Comparison of ENCODE assay signal across 8 cellular contexts in the genomic region with DNA sequence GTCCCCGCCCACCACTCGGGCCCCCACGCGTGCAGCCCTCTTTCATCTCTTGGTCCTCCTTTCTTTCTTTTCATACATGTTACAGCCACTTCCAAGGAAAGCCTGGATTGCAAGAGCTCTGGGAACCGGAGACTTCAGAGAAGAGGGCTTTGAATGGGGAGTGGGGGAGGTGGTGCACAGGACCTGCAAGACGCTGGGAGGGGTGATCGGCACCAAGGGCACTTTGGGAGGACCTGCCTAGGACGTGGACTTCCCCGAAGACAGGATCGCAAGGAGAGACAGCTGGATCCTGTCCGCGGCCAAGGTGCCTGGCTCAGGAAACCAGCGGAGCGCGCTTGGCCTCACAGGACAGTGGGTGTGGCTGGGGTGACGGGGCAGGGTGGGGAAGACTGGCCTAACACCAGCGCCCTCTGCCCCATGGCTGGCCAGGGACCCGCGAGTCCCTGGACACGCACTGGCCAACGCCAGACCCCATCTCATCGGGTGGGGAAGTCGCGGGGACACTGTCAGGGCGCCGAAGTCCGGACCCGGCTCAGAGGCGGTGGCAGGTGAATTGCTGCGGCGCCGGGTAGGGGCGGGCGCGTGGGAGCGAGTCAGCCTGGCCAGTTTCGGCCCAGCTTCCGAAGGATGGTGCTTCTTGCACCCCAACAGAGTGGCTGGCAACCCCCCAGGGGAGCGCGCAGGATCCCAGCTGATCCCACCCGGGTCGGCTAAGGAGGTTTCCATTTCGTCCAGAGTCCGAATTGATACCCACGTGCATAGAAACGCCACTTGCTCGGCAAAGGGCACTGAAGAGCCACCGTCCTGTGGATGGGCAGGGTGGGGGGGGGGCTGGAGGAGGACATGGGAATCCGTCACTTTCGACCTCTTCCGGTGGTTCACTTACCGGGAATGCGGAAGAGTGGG. TPM values are rescaled to one million over a fixed set of nuclear protein-coding genes. Genes with fewer than 3 reads are reported as not detected.
A peak's percentile ranks its signal among the peaks of the same experiment; 100 is the strongest.
DNase-seq lines count a peak whose midpoint lies in the region; ATAC-seq, FAIRE-seq and TF ChIP-seq lines count a peak whose summit lies in the region.

No MANE protein-coding gene starts in this region.

- no peak overlapping the region for H3K4ac ChIP-seq in trophoblast cell (ENCODE audit: low read depth, low read length)

- H2AFZ ChIP-seq in trophoblast cell (ENCODE audit: insufficient read depth, low read length, poor library complexity) = no peak overlapping the region

- H3K27me3 ChIP-seq in cardiac muscle cell (peaks cover 56% of the 10 kb centered on the region), trophoblast cell (ENCODE audit: insufficient read depth, low read length) (peaks cover 31% of the 10 kb centered on the region), BE2C (peaks cover 21% of the 10 kb centered on the region)

- H3K4me1 ChIP-seq in ES-I3 (ENCODE audit: insufficient read depth, low read length) = no peaks in the 10 kb centered on the region
- peaks cover 4% of the 10 kb centered on the region for H3K4me1 ChIP-seq in cardiac muscle cell (ENCODE audit: low read depth)
- peaks cover 34 to 43% of the 10 kb centered on the region in 2 experiments for H3K4me1 ChIP-seq in trophoblast cell (ENCODE audit: control insufficient read depth in 1 of 2, insufficient read depth in 2 of 2, low read length in 2 of 2)
- no peaks in the 10 kb centered on the region for H3K4me1 ChIP-seq in BE2C

- DNase-seq in T-helper 17 cell (no peak), cardiac muscle cell (ENCODE audit: low read depth in 1 of 2, low spot score in 1 of 2) (peak; percentile 38 to 42), trophoblast cell (peak; percentile 11 to 39), BE2C (no peak), AG08395 (ENCODE audit: low spot score) (no peak), GM19239 (ENCODE audit: insufficient read length, low spot score) (no peak), Ammon's horn (ENCODE audit: low spot score) (no peak)

- WGBS in trophoblast cell (ENCODE audit: extremely low coverage, insufficient coverage, insufficient read length) = no CpG with 5 or more reads among the region's 53 CpGs

- H3K4me3 ChIP-seq in cardiac muscle cell = peak overlapping the region; percentile 28
- peak overlapping the region; percentile 50 for H3K4me3 ChIP-seq in trophoblast cell (ENCODE audit: low read depth, low read length)
- no peak overlapping the region for H3K4me3 ChIP-seq in BE2C (ENCODE audit: low read depth, low read length)

- H2BK12ac ChIP-seq in trophoblast cell (ENCODE audit: low read length) = no peak overlapping the region

- H4K8ac ChIP-seq in trophoblast cell (ENCODE audit: low read depth, low read length) = no peak overlapping the region

- no peak overlapping the region for H4K12ac ChIP-seq in trophoblast cell (ENCODE audit: low read depth, low read length)

- no peak overlapping the region for H2AK5ac ChIP-seq in trophoblast cell (ENCODE audit: low read length)

- no peak overlapping the region for H3K18ac ChIP-seq in trophoblast cell (ENCODE audit: low read length)

- H3K4me2 ChIP-seq in trophoblast cell (ENCODE audit: low read length) = peak overlapping the region; percentile 71

- H3K36me3 ChIP-seq in ES-I3 (ENCODE audit: insufficient read depth, low read length) (no peaks in the 10 kb centered on the region), cardiac muscle cell (no peaks in the 10 kb centered on the region), trophoblast cell (ENCODE audit: control insufficient read depth in 1 of 2, insufficient read depth in 2 of 2, low read length in 2 of 2) (no peaks in the 10 kb centered on the region), BE2C (no peaks in the 10 kb centered on the region)

- no peak overlapping the region for H3K23ac ChIP-seq in trophoblast cell (ENCODE audit: low read length)

- peak overlapping the region; percentile 77; the same call in 1 of the 2 replicates for H3K9ac ChIP-seq in ES-I3 (ENCODE audit: low read depth, low read length)
- no peak overlapping the region for H3K9ac ChIP-seq in trophoblast cell (ENCODE audit: low read length)

- no peak overlapping the region for H4K91ac ChIP-seq in trophoblast cell (ENCODE audit: low read depth, low read length)

- H3K9me3 ChIP-seq in ES-I3 (ENCODE audit: control insufficient read depth, insufficient read depth, low read length) (no peaks in the 10 kb centered on the region), T-helper 17 cell (ENCODE audit: control insufficient read depth, low read length, poor library complexity, severe bottlenecking) (no peaks in the 10 kb centered on the region), cardiac muscle cell (ENCODE audit: low read depth) (no peaks in the 10 kb centered on the region), trophoblast cell (ENCODE audit: insufficient read depth, low read depth, low read length) (peaks cover 7% of the 10 kb centered on the region), BE2C (no peaks in the 10 kb centered on the region)

- H3K27ac ChIP-seq in cardiac muscle cell (no peak overlapping the region), trophoblast cell (ENCODE audit: low read depth, low read length) (no peak overlapping the region)

- no peak overlapping the region for H3K27ac Mint-ChIP-seq in T-helper 17 cell

- H2BK5ac ChIP-seq in trophoblast cell (ENCODE audit: low read depth, low read length, poor library complexity) = no peak overlapping the region

- H3K4me3 Mint-ChIP-seq in T-helper 17 cell = peak overlapping the region; percentile 76

- FAIRE-seq in GM19239 (lab: Jason Lieb, UNC) = no peak

- H3K79me1 ChIP-seq in trophoblast cell (ENCODE audit: low read length) = peaks cover 6% of the 10 kb centered on the region

- no peak for ATAC-seq in T-helper 17 cell

- peaks cover 3% of the 10 kb centered on the region for H3K4me1 Mint-ChIP-seq in T-helper 17 cell

- H2BK120ac ChIP-seq in trophoblast cell (ENCODE audit: insufficient read depth, low read length, poor library complexity) = no peak overlapping the region

- TF ChIP-seq CTCF in cardiac muscle cell (IDR thresholded peaks at IDR 0.05; ENCODE audit: low read depth, low read length) (no peak), BE2C (IDR thresholded peaks at IDR 0.05; ENCODE audit: low read depth, low read length) (no peak)

- H3K14ac ChIP-seq in trophoblast cell (ENCODE audit: low read length) = no peak overlapping the region

- peaks cover 2% of the 10 kb centered on the region for H3K79me2 ChIP-seq in trophoblast cell (ENCODE audit: control insufficient read depth, insufficient read depth, low read length, poor library complexity)

- peaks cover 3% of the 10 kb centered on the region for H3K36me3 Mint-ChIP-seq in T-helper 17 cell (ENCODE audit: low read depth)

- H3K27me3 Mint-ChIP-seq in T-helper 17 cell = peaks cover 38% of the 10 kb centered on the region

RNA-seq across cellular contexts. Expression of a gene that starts 0.7 kb away (rescaled TPM):
- total RNA-seq in T-helper 17 cell (1 to 10 TPM; 1.0 to 1.1 TPM), cardiac muscle cell (0.54 and 1.1 TPM in 2 replicates)
- 0.04 and 2.5 TPM in 2 replicates for polyA plus RNA-seq in cardiac muscle cell
- 0.70 and 0.90 TPM in 2 replicates for polyA plus RNA-seq in trophoblast cell (2013)
- not detected for polyA plus RNA-seq in BE2C (2012; ENCODE audit: insufficient read depth, insufficient read length, low read depth)

RNA-seq across cellular contexts. Expression of a gene that starts 15.1 kb away (rescaled TPM):
- total RNA-seq in T-helper 17 cell (not detected), cardiac muscle cell (not detected in 2 replicates)
- not detected in 2 replicates for polyA plus RNA-seq in cardiac muscle cell
- polyA plus RNA-seq in trophoblast cell (2013) = not detected in 2 replicates
- polyA plus RNA-seq in BE2C (2012; ENCODE audit: insufficient read depth, insufficient read length, low read depth) = not detected

RNA-seq across cellular contexts. Expression of a gene that starts 35.9 kb away (rescaled TPM):
- 1 to 10 TPM; 2.1 to 6.4 TPM for total RNA-seq in T-helper 17 cell
- total RNA-seq in cardiac muscle cell = 0.11 and 0.63 TPM in 2 replicates
- 0.04 and 0.15 TPM in 2 replicates for polyA plus RNA-seq in cardiac muscle cell
- polyA plus RNA-seq in trophoblast cell (2013) = under 0.01 TPM in 1 of 2 replicates, not detected in the other
- polyA plus RNA-seq in BE2C (2012; ENCODE audit: insufficient read depth, insufficient read length, low read depth) = 0.17 TPM

Comparison
In these comparisons a context has a peak if more than half of its experiments do, and no peak if none do; other contexts are left out.
1. DNase-seq: peak in cardiac muscle cell (2 of 2) and trophoblast cell (2 of 2); none in T-helper 17 cell (0 of 3), BE2C (single experiment), AG08395 (single experiment), GM19239 (single experiment) and Ammon's horn (single experiment).